In genomic region chr6:30779850-30780641, GRCh38 we compare ENCODE assay signal across 11 cellular contexts. TPM values are rescaled to one million over a fixed set of nuclear protein-coding genes. Genes with fewer than 3 reads are reported as not detected.
DNase-seq lines count a peak whose midpoint lies in the region; ATAC-seq, FAIRE-seq and TF ChIP-seq lines count a peak whose summit lies in the region.
"Had no signal": no experiment of that assay in that cellular context is flagged by ENCODE, and none has a peak within 500 bp of the region (broad histone marks: within the 10 kb centered on the region; RNA-seq: fewer than 3 reads in every experiment).

No MANE protein-coding gene starts in this region.

- WGBS in GM23248 (ENCODE audit: low coverage in 1 of 2, low lambda C conversion rate in 2 of 2, missing lambda C conversion rate in 2 of 2), 2 experiments: 95 to 97% methylated on average over 10 of the region's 10 CpGs
- WGBS in HepG2 (ENCODE audit: low lambda C conversion rate): 96% methylated on average over 10 of the region's 10 CpGs

- H4K20me1 ChIP-seq in GM23248 (ENCODE audit: insufficient read depth) (no peaks in the 10 kb centered on the region), HepG2 (ENCODE audit: insufficient read depth, low read length) (no peaks in the 10 kb centered on the region), Karpas-422 (ENCODE audit: insufficient read depth, low read depth, low read length) (no peaks in the 10 kb centered on the region)

- DNase-seq in GM23248 (no peak), HepG2 (ENCODE audit: low spot score) (no peak), AML-193 (lab: John Stamatoyannopoulos, UW) (no peak), frontal cortex (ENCODE audit: low spot score in 2 of 2) (no peak), Karpas-422 (no peak), kidney glomerular epithelial cell (lab: John Stamatoyannopoulos, UW) (no peak)
- no peak for DNase-seq in activated naive CD8-positive, alpha-beta T cell treated with anti-CD3 and anti-CD28 coated beads for 36 hours
- DNase-seq in stimulated activated effector memory CD8-positive, alpha-beta T cell treated with anti-CD3 and anti-CD28 coated beads, Interleukin-12 subunit alpha, Interleukin-12 subunit beta, amount 100 ng/mL, for 72 hours (ENCODE audit: low spot score in 2 of 2): no peak
- DNase-seq: DMS53, NCI-H526 had no signal

- H3K4me2 ChIP-seq in GM23248 (ENCODE audit: unreplicated experiment) (peak overlapping the region; percentile 69), HepG2 (ENCODE audit: low read depth, low read length) (no peak overlapping the region), Karpas-422 (ENCODE audit: low read depth, low read length, poor library complexity, severe bottlenecking) (no peak overlapping the region)

- no peak for TF ChIP-seq POLR2A in HepG2 (IDR thresholded peaks at IDR 0.05; ENCODE audit: insufficient read depth in 1 of 2, low read depth in 2 of 2, low read length in 2 of 2)

- H3K27me3 ChIP-seq in GM23248 (replicated peaks; ENCODE audit: insufficient read depth): no peaks in the 10 kb centered on the region
- H3K27me3 ChIP-seq in HepG2 (ENCODE audit: control insufficient read depth in 1 of 2, insufficient read depth in 2 of 2, low read length in 2 of 2): no peaks in the 10 kb centered on the region
- no peaks in the 10 kb centered on the region for H3K27me3 ChIP-seq in Karpas-422 (ENCODE audit: low read length)

- peaks cover 43% of the 10 kb centered on the region for H3K4me1 ChIP-seq in GM23248 (ENCODE audit: insufficient read depth)
- peaks cover 86% of the 10 kb centered on the region for H3K4me1 ChIP-seq in HepG2 (ENCODE audit: insufficient read depth, low read length)
- H3K4me1 ChIP-seq in Karpas-422 (ENCODE audit: low read length): no peaks in the 10 kb centered on the region

- in situ Hi-C loops in GM23248 (cut with MboI): no loop called here
- in situ Hi-C loops in HepG2 (cut with HindIII; ENCODE audit: extremely low pct_ligation_motif_present, low pct_unique_long_range_greater_than_20kb): no loop called here

- BruUV-seq in HepG2 (replicated peaks; lab: Mats Ljungman, UMichigan): no TSS peak

- H3K9me2 ChIP-seq in GM23248 (ENCODE audit: insufficient read depth) (no peaks in the 10 kb centered on the region), Karpas-422 (replicated peaks; ENCODE audit: insufficient read depth, low read length) (no peaks in the 10 kb centered on the region)

- no peak for TF ChIP-seq CTCF in HepG2 (CRISPR knock-in tag; IDR thresholded peaks at IDR 0.05)

- peaks cover under 1% of the 10 kb centered on the region for H3K9me3 Mint-ChIP-seq in activated naive CD8-positive, alpha-beta T cell treated with anti-CD3 and anti-CD28 coated beads for 36 hours
- H3K9me3 Mint-ChIP-seq in stimulated activated effector memory CD8-positive, alpha-beta T cell treated with anti-CD3 and anti-CD28 coated beads, Interleukin-12 subunit alpha, Interleukin-12 subunit beta, amount 100 ng/mL, for 72 hours: no peaks in the 10 kb centered on the region
- H3K9me3 Mint-ChIP-seq: activated T-helper 2 cell treated with anti-CD3 and anti-CD28 coated beads, Interferon-gamma antibody, Interleukin-2, Interleukin-4, amounts not matched to agents 10 μg/mL and 5 μg/mL and 100 μg/mL, durations not matched to agents 14 hours and 24 hours and 36 hours had no signal

- H2AFZ ChIP-seq in GM23248: peak overlapping the region; percentile 70; the same call in 1 of the 2 replicates
- no peak overlapping the region for H2AFZ ChIP-seq in HepG2 (ENCODE audit: low read length)
- no peak overlapping the region for H2AFZ ChIP-seq in Karpas-422 (ENCODE audit: low read length)

- TF ChIP-seq RAD21 in HepG2 (CRISPR knock-in tag; IDR thresholded peaks at IDR 0.05): no peak

- H3K27ac ChIP-seq in GM23248 (peak overlapping the region; percentile 99), HepG2 (ENCODE audit: extremely low read length, insufficient read depth, low read length) (peak overlapping the region; percentile 83), Karpas-422 (ENCODE audit: low read length) (no peak overlapping the region)

- FAIRE-seq in HepG2 (lab: Jason Lieb, UNC) (no peak), frontal cortex (lab: Jason Lieb, UNC) (no peak)

- H3K9me3 ChIP-seq in GM23248 (ENCODE audit: low read depth) (no peaks in the 10 kb centered on the region), HepG2 (ENCODE audit: low read length) (no peaks in the 10 kb centered on the region), Karpas-422 (ENCODE audit: low read length) (no peaks in the 10 kb centered on the region)

- H3K79me2 ChIP-seq in GM23248 (ENCODE audit: insufficient read depth) (no peaks in the 10 kb centered on the region), HepG2 (ENCODE audit: insufficient read depth, low read length) (no peaks in the 10 kb centered on the region), Karpas-422 (ENCODE audit: low read length) (no peaks in the 10 kb centered on the region)

- intact Hi-C loops in HepG2 (cut with micrococcal nuclease; ENCODE audit: unreplicated experiment): no loop called here

- peak overlapping the region; percentile 67 for H3K9ac ChIP-seq in GM23248
- H3K9ac ChIP-seq in HepG2 (ENCODE audit: insufficient read depth, low read depth, low read length): no peak overlapping the region
- no peak overlapping the region for H3K9ac ChIP-seq in Karpas-422 (ENCODE audit: low read length)

- CTCF ChIA-PET in HepG2 (lab: Yijun Ruan, JAX; ENCODE audit: low intra/inter-chr PET ratio, low total read pairs): no interaction called here

- H3K27me3 Mint-ChIP-seq in activated naive CD8-positive, alpha-beta T cell treated with anti-CD3 and anti-CD28 coated beads for 36 hours: no peaks in the 10 kb centered on the region

- H3K36me3 Mint-ChIP-seq in activated naive CD8-positive, alpha-beta T cell treated with anti-CD3 and anti-CD28 coated beads for 36 hours: peaks cover 2% of the 10 kb centered on the region
- no peaks in the 10 kb centered on the region for H3K36me3 Mint-ChIP-seq in stimulated activated effector memory CD8-positive, alpha-beta T cell treated with anti-CD3 and anti-CD28 coated beads, Interleukin-12 subunit alpha, Interleukin-12 subunit beta, amount 100 ng/mL, for 72 hours

- peak overlapping the region; percentile 84 for H3K27ac Mint-ChIP-seq in activated naive CD8-positive, alpha-beta T cell treated with anti-CD3 and anti-CD28 coated beads for 36 hours
- peak overlapping the region; percentile 8 for H3K27ac Mint-ChIP-seq in stimulated activated effector memory CD8-positive, alpha-beta T cell treated with anti-CD3 and anti-CD28 coated beads, Interleukin-12 subunit alpha, Interleukin-12 subunit beta, amount 100 ng/mL, for 72 hours

- H3K4me3 ChIP-seq in GM23248 (no peak overlapping the region), HepG2 (replicated peaks in 1 of 3; ENCODE audit: insufficient read depth in 1 of 3, low read depth in 2 of 3, low read length in 3 of 3) (no peak overlapping the region), Karpas-422 (ENCODE audit: low read length) (no peak overlapping the region)

- H3K4me1 Mint-ChIP-seq in activated naive CD8-positive, alpha-beta T cell treated with anti-CD3 and anti-CD28 coated beads for 36 hours: peaks cover 54% of the 10 kb centered on the region
- H3K4me1 Mint-ChIP-seq in stimulated activated effector memory CD8-positive, alpha-beta T cell treated with anti-CD3 and anti-CD28 coated beads, Interleukin-12 subunit alpha, Interleukin-12 subunit beta, amount 100 ng/mL, for 72 hours: peaks cover 27% of the 10 kb centered on the region

- H3K4me3 Mint-ChIP-seq in activated naive CD8-positive, alpha-beta T cell treated with anti-CD3 and anti-CD28 coated beads for 36 hours: no peak overlapping the region
- H3K4me3 Mint-ChIP-seq in stimulated activated effector memory CD8-positive, alpha-beta T cell treated with anti-CD3 and anti-CD28 coated beads, Interleukin-12 subunit alpha, Interleukin-12 subunit beta, amount 100 ng/mL, for 72 hours: no peak overlapping the region

- no peaks in the 10 kb centered on the region for H3K36me3 ChIP-seq in GM23248 (ENCODE audit: low read depth)
- no peaks in the 10 kb centered on the region for H3K36me3 ChIP-seq in HepG2 (replicated peaks in 1 of 2; ENCODE audit: control insufficient read depth in 1 of 2, insufficient read depth in 2 of 2, low read length in 2 of 2)
- H3K36me3 ChIP-seq in Karpas-422 (ENCODE audit: insufficient read depth, low read length): no peaks in the 10 kb centered on the region

- no peak for ATAC-seq in HepG2
- no peak for ATAC-seq in stimulated activated effector memory CD8-positive, alpha-beta T cell treated with anti-CD3 and anti-CD28 coated beads, Interleukin-12 subunit alpha, Interleukin-12 subunit beta, amount 100 ng/mL, for 72 hours

- POLR2A ChIA-PET in HepG2 (lab: Yijun Ruan, JAX): interaction anchor here (1.8 to 9.4 kb wide), 2 partner anchors 12 to 36 kb away, joined by 4 to 305 read pairs; partner anchors contain the start of gene IER3

- H3F3A ChIP-seq in GM23248 (ENCODE audit: insufficient read depth): peaks cover 40% of the 10 kb centered on the region

- TF ChIP-seq EP300 in HepG2 (IDR thresholded peaks at IDR 0.05; ENCODE audit: low read depth in 2 of 2, low read length in 2 of 2) (no peak), HepG2 (CRISPR knock-in tag; IDR thresholded peaks at IDR 0.05; ENCODE audit: borderline replicate concordance) (no peak)

RNA-seq across cellular contexts. Expression of gene IER3, which starts 35.7 kb away (rescaled TPM):
- total RNA-seq in GM23248 (2014; rRNA removed; shearing (Covaris generic)): 148 and 156 TPM in 2 replicates
- polyA plus RNA-seq in GM23248 (2016; fragmentation: Nextera tagmentation; extraction: Ambion mirVana) (76.4 and 82.1 TPM in 2 replicates), HepG2 (2011; rRNA removed) (131 and 151 TPM in 2 replicates)
- 100 to 1,000 TPM; 295 to 310 TPM for total RNA-seq in activated naive CD8-positive, alpha-beta T cell treated with anti-CD3 and anti-CD28 coated beads for 36 hours
- total RNA-seq in HepG2 (2016; rRNA removed; fragmentation: Illumina TruSeq; extraction: Trizol) (28.7 and 51.1 TPM in 2 replicates), frontal cortex (2.4 TPM)
- total RNA-seq in HepG2 (2016; cell fraction: cytosol; rRNA removed; fragmentation: Illumina TruSeq; extraction: Trizol; ENCODE audit: low read depth): 83.5 and 89.8 TPM in 2 replicates
- total RNA-seq in HepG2 (2016; cell fraction: insoluble cytoplasmic fraction; rRNA removed; fragmentation: Illumina TruSeq; extraction: Trizol): 25.7 and 52.1 TPM in 2 replicates
- total RNA-seq in HepG2 (2016; cell fraction: membrane; rRNA removed; fragmentation: Illumina TruSeq; extraction: Trizol): 91.3 and 101 TPM in 2 replicates
- total RNA-seq in HepG2 (2016; cell fraction: nucleus; rRNA removed; fragmentation: Illumina TruSeq; extraction: Trizol): 33.1 and 34.2 TPM in 2 replicates
- 117 TPM in 2 replicates for polyA plus RNA-seq in HepG2 (2011; cell fraction: cytosol; rRNA removed)
- 111 and 130 TPM in 2 replicates for polyA plus RNA-seq in HepG2 (2011; cell fraction: nucleus; rRNA removed)
- polyA plus RNA-seq in HepG2 (2012): 130 and 313 TPM in 2 replicates
- 21.8 and 24.4 TPM in 2 replicates for polyA plus RNA-seq in HepG2 (2016; cell fraction: cytosol; fragmentation: Illumina TruSeq; extraction: Trizol; ENCODE audit: low read depth)
- polyA plus RNA-seq in HepG2 (2016; cell fraction: insoluble cytoplasmic fraction; fragmentation: Illumina TruSeq; extraction: Trizol; ENCODE audit: low read depth): 28.6 and 30.4 TPM in 2 replicates
- polyA plus RNA-seq in HepG2 (2016; cell fraction: membrane; fragmentation: Illumina TruSeq; extraction: Trizol; ENCODE audit: low read depth): 23.7 and 25.1 TPM in 2 replicates
- polyA plus RNA-seq in HepG2 (2016; cell fraction: nucleus; fragmentation: Illumina TruSeq; extraction: Trizol; ENCODE audit: insufficient read depth, low read depth): 72.1 and 79.6 TPM in 2 replicates
- polyA minus RNA-seq in HepG2 (2011; rRNA and poly(A)+ RNA removed; ENCODE audit: low replicate concordance): 19.0 and 307 TPM in 2 replicates
- 213 and 378 TPM in 2 replicates for polyA minus RNA-seq in HepG2 (2011; cell fraction: cytosol; rRNA and poly(A)+ RNA removed)
- polyA minus RNA-seq in HepG2 (2011; cell fraction: nucleus; rRNA and poly(A)+ RNA removed): 95.2 and 99.7 TPM in 2 replicates
- 0.19 and 0.54 TPM in 2 replicates for total RNA-seq in Karpas-422 (2014; rRNA removed; shearing (Covaris generic); ENCODE audit: low replicate concordance)

RNA-seq across cellular contexts. Expression of gene FLOT1, which starts 37.6 kb away (rescaled TPM):
- total RNA-seq in GM23248 (2014; rRNA removed; shearing (Covaris generic)): 156 and 165 TPM in 2 replicates
- polyA plus RNA-seq in GM23248 (2016; fragmentation: Nextera tagmentation; extraction: Ambion mirVana): 162 and 171 TPM in 2 replicates
- 100 to 1,000 TPM; 104 to 107 TPM for total RNA-seq in activated naive CD8-positive, alpha-beta T cell treated with anti-CD3 and anti-CD28 coated beads for 36 hours
- 77.8 and 82.3 TPM in 2 replicates for total RNA-seq in HepG2 (2016; rRNA removed; fragmentation: Illumina TruSeq; extraction: Trizol)
- 113 and 115 TPM in 2 replicates for total RNA-seq in HepG2 (2016; cell fraction: cytosol; rRNA removed; fragmentation: Illumina TruSeq; extraction: Trizol; ENCODE audit: low read depth)
- total RNA-seq in HepG2 (2016; cell fraction: insoluble cytoplasmic fraction; rRNA removed; fragmentation: Illumina TruSeq; extraction: Trizol): 72.3 and 79.6 TPM in 2 replicates
- 145 and 152 TPM in 2 replicates for total RNA-seq in HepG2 (2016; cell fraction: membrane; rRNA removed; fragmentation: Illumina TruSeq; extraction: Trizol)
- total RNA-seq in HepG2 (2016; cell fraction: nucleus; rRNA removed; fragmentation: Illumina TruSeq; extraction: Trizol): 43.2 and 49.0 TPM in 2 replicates
- polyA plus RNA-seq in HepG2 (2011; rRNA removed): 130 and 150 TPM in 2 replicates
- 126 and 128 TPM in 2 replicates for polyA plus RNA-seq in HepG2 (2011; cell fraction: cytosol; rRNA removed)
- polyA plus RNA-seq in HepG2 (2011; cell fraction: nucleus; rRNA removed): 139 and 173 TPM in 2 replicates
- polyA plus RNA-seq in HepG2 (2012): 119 and 142 TPM in 2 replicates
- polyA plus RNA-seq in HepG2 (2016; cell fraction: cytosol; fragmentation: Illumina TruSeq; extraction: Trizol; ENCODE audit: low read depth): 217 and 220 TPM in 2 replicates
- polyA plus RNA-seq in HepG2 (2016; cell fraction: insoluble cytoplasmic fraction; fragmentation: Illumina TruSeq; extraction: Trizol; ENCODE audit: low read depth): 116 and 125 TPM in 2 replicates
- 219 and 220 TPM in 2 replicates for polyA plus RNA-seq in HepG2 (2016; cell fraction: membrane; fragmentation: Illumina TruSeq; extraction: Trizol; ENCODE audit: low read depth)
- 146 and 154 TPM in 2 replicates for polyA plus RNA-seq in HepG2 (2016; cell fraction: nucleus; fragmentation: Illumina TruSeq; extraction: Trizol; ENCODE audit: insufficient read depth, low read depth)
- polyA minus RNA-seq in HepG2 (2011; rRNA and poly(A)+ RNA removed; ENCODE audit: low replicate concordance): 102 and 133 TPM in 2 replicates
- polyA minus RNA-seq in HepG2 (2011; cell fraction: cytosol; rRNA and poly(A)+ RNA removed): 49.8 and 51.9 TPM in 2 replicates
- 34.5 and 57.3 TPM in 2 replicates for polyA minus RNA-seq in HepG2 (2011; cell fraction: nucleus; rRNA and poly(A)+ RNA removed)
- 46.9 TPM for total RNA-seq in frontal cortex
- 58.2 and 103 TPM in 2 replicates for total RNA-seq in Karpas-422 (2014; rRNA removed; shearing (Covaris generic); ENCODE audit: low replicate concordance)

RNA-seq across cellular contexts. Expression of gene TUBB, which starts 59.9 kb away (rescaled TPM):
- 525 and 565 TPM in 2 replicates for total RNA-seq in GM23248 (2014; rRNA removed; shearing (Covaris generic))
- 491 and 520 TPM in 2 replicates for polyA plus RNA-seq in GM23248 (2016; fragmentation: Nextera tagmentation; extraction: Ambion mirVana)
- 1,000 to 10,000 TPM; 1,515 to 1,538 TPM for total RNA-seq in activated naive CD8-positive, alpha-beta T cell treated with anti-CD3 and anti-CD28 coated beads for 36 hours
- total RNA-seq in HepG2 (2016; rRNA removed; fragmentation: Illumina TruSeq; extraction: Trizol): 911 and 1,275 TPM in 2 replicates
- 241 and 250 TPM in 2 replicates for total RNA-seq in HepG2 (2016; cell fraction: cytosol; rRNA removed; fragmentation: Illumina TruSeq; extraction: Trizol; ENCODE audit: low read depth)
- 892 and 1,275 TPM in 2 replicates for total RNA-seq in HepG2 (2016; cell fraction: insoluble cytoplasmic fraction; rRNA removed; fragmentation: Illumina TruSeq; extraction: Trizol)
- 542 and 545 TPM in 2 replicates for total RNA-seq in HepG2 (2016; cell fraction: membrane; rRNA removed; fragmentation: Illumina TruSeq; extraction: Trizol)
- total RNA-seq in HepG2 (2016; cell fraction: nucleus; rRNA removed; fragmentation: Illumina TruSeq; extraction: Trizol): 386 and 402 TPM in 2 replicates
- 980 and 1,163 TPM in 2 replicates for polyA plus RNA-seq in HepG2 (2011; rRNA removed)
- 853 and 1,099 TPM in 2 replicates for polyA plus RNA-seq in HepG2 (2011; cell fraction: cytosol; rRNA removed)
- polyA plus RNA-seq in HepG2 (2011; cell fraction: nucleus; rRNA removed): 241 and 246 TPM in 2 replicates
- polyA plus RNA-seq in HepG2 (2012): 478 and 597 TPM in 2 replicates
- 300 and 321 TPM in 2 replicates for polyA plus RNA-seq in HepG2 (2016; cell fraction: cytosol; fragmentation: Illumina TruSeq; extraction: Trizol; ENCODE audit: low read depth)
- polyA plus RNA-seq in HepG2 (2016; cell fraction: insoluble cytoplasmic fraction; fragmentation: Illumina TruSeq; extraction: Trizol; ENCODE audit: low read depth): 2,019 and 2,085 TPM in 2 replicates
- 586 and 657 TPM in 2 replicates for polyA plus RNA-seq in HepG2 (2016; cell fraction: membrane; fragmentation: Illumina TruSeq; extraction: Trizol; ENCODE audit: low read depth)
- 686 and 716 TPM in 2 replicates for polyA plus RNA-seq in HepG2 (2016; cell fraction: nucleus; fragmentation: Illumina TruSeq; extraction: Trizol; ENCODE audit: insufficient read depth, low read depth)
- polyA minus RNA-seq in HepG2 (2011; rRNA and poly(A)+ RNA removed; ENCODE audit: low replicate concordance): 1,833 and 2,373 TPM in 2 replicates
- polyA minus RNA-seq in HepG2 (2011; cell fraction: cytosol; rRNA and poly(A)+ RNA removed): 412 and 479 TPM in 2 replicates
- 105 and 134 TPM in 2 replicates for polyA minus RNA-seq in HepG2 (2011; cell fraction: nucleus; rRNA and poly(A)+ RNA removed)
- total RNA-seq in frontal cortex: 1,325 TPM
- 403 and 427 TPM in 2 replicates for total RNA-seq in Karpas-422 (2014; rRNA removed; shearing (Covaris generic); ENCODE audit: low replicate concordance)
